Comparison of ENCODE assay signal across 9 cellular contexts in genomic region chr20:57672164-57672563, GRCh38. TPM values are rescaled to one million over a fixed set of nuclear protein-coding genes. Genes with fewer than 3 reads are reported as not detected.
DNase-seq lines count a peak whose midpoint lies in the region; ATAC-seq and TF ChIP-seq lines count a peak whose summit lies in the region.
"Had no signal": no experiment of that assay in that cellular context is flagged by ENCODE, and none has a peak within 500 bp of the region (broad histone marks: within the 10 kb centered on the region; RNA-seq: fewer than 3 reads in every experiment).

No MANE protein-coding gene starts in this region.

- peak; percentile 13 for DNase-seq in NCI-H2227 (lab: John Stamatoyannopoulos, UW; ENCODE audit: unreplicated experiment)
- DNase-seq in NCI-H2227 treated with DMSO at 0.1 percent for 48 hours (lab: John Stamatoyannopoulos, UW), result no peak
- DNase-seq in T-helper 17 cell, result no peak
- peak; percentile 86 for DNase-seq in right atrium auricular region (ENCODE audit: low spot score)
- DNase-seq in type B pancreatic cell (ENCODE audit: extremely low spot score, unreplicated experiment), result no peak
- no peak for DNase-seq in H4 (ENCODE audit: low spot score)
- DNase-seq in foreskin melanocyte, result no peak
- DNase-seq in effector memory CD8-positive, alpha-beta T cell, result no peak

- H3K36me3 ChIP-seq in right atrium auricular region, result no peaks in the 10 kb centered on the region

- peaks cover 0 to 79% of the 10 kb centered on the region in 2 donors for H3K4me1 ChIP-seq in right atrium auricular region

- peak; percentile 44 for ATAC-seq in T-helper 17 cell
- no peak for ATAC-seq in effector memory CD8-positive, alpha-beta T cell (replicated peaks)

- H3K27ac Mint-ChIP-seq in T-helper 17 cell, result no peak overlapping the region
- peak overlapping the region; percentile 58 for H3K27ac Mint-ChIP-seq in type B pancreatic cell
- no peak overlapping the region for H3K27ac Mint-ChIP-seq in effector memory CD8-positive, alpha-beta T cell

- H3K36me3 Mint-ChIP-seq in T-helper 17 cell (ENCODE audit: low read depth) (no peaks in the 10 kb centered on the region), type B pancreatic cell (no peaks in the 10 kb centered on the region)
- peaks cover 2% of the 10 kb centered on the region for H3K36me3 Mint-ChIP-seq in effector memory CD8-positive, alpha-beta T cell (ENCODE audit: insufficient read depth)

- H3K27me3 ChIP-seq in right atrium auricular region, result no peaks in the 10 kb centered on the region

- H3K9me3 Mint-ChIP-seq in type B pancreatic cell, result no peaks in the 10 kb centered on the region
- no peaks in the 10 kb centered on the region for H3K9me3 Mint-ChIP-seq in effector memory CD8-positive, alpha-beta T cell

- TF ChIP-seq CTCF in right atrium auricular region (IDR thresholded peaks at IDR 0.05) (no peak), type B pancreatic cell (conservative IDR thresholded peaks at IDR 0.05) (no peak)

- H3K9me3 ChIP-seq in T-helper 17 cell (ENCODE audit: control insufficient read depth, low read length, poor library complexity, severe bottlenecking), result no peaks in the 10 kb centered on the region
- H3K9me3 ChIP-seq in right atrium auricular region, result no peaks in the 10 kb centered on the region
- H3K9me3 ChIP-seq: A549 had no signal

- H3K4me3 ChIP-seq in right atrium auricular region, result peak overlapping the region in 1 of 2 donors; percentile 18
- H3K4me3 ChIP-seq: A549 had no signal

- peaks cover 14% of the 10 kb centered on the region for H3K27me3 Mint-ChIP-seq in T-helper 17 cell
- peaks cover 4% of the 10 kb centered on the region for H3K27me3 Mint-ChIP-seq in type B pancreatic cell
- H3K27me3 Mint-ChIP-seq in effector memory CD8-positive, alpha-beta T cell, result peaks cover 16 to 43% of the 10 kb centered on the region in 2 donors

- H3K27ac ChIP-seq in right atrium auricular region, result peak overlapping the region; percentile 55 to 61
- H3K27ac ChIP-seq: A549 had no signal

- H3K4me1 Mint-ChIP-seq in T-helper 17 cell (peaks cover 10% of the 10 kb centered on the region), type B pancreatic cell (ENCODE audit: unreplicated experiment) (peaks cover 20% of the 10 kb centered on the region)
- H3K4me1 Mint-ChIP-seq in effector memory CD8-positive, alpha-beta T cell (ENCODE audit: low read depth in 2 of 2), result peaks cover 0 to 3% of the 10 kb centered on the region in 2 donors

- H3K4me3 Mint-ChIP-seq in T-helper 17 cell (no peak overlapping the region), type B pancreatic cell (no peak overlapping the region)
- H3K4me3 Mint-ChIP-seq in effector memory CD8-positive, alpha-beta T cell, result no peak overlapping the region

RNA-seq across cellular contexts. Expression of gene PMEPA1, which starts 37.7 kb away (rescaled TPM):
- total RNA-seq in T-helper 17 cell (1 to 10 TPM; 4.5 to 5.8 TPM), right atrium auricular region (10 to 100 TPM; 12.5 to 16.7 TPM), type B pancreatic cell (ENCODE audit: low replicate concordance) (4.3 and 8.8 TPM in 2 replicates)
- 10.0 and 14.4 TPM in 2 replicates for total RNA-seq in H4 (2014; rRNA removed; shearing (Covaris generic))

RNA-seq across cellular contexts. Expression of gene ZBP1, which starts 51.9 kb away (rescaled TPM):
- 10 to 100 TPM; 38.6 to 41.0 TPM for total RNA-seq in T-helper 17 cell
- total RNA-seq in right atrium auricular region, result not detected
- total RNA-seq in type B pancreatic cell (ENCODE audit: low replicate concordance), result not detected in 2 replicates
- not detected in 2 replicates for total RNA-seq in H4 (2014; rRNA removed; shearing (Covaris generic))

Comparison
In these comparisons a context has a peak if more than half of its experiments do, and no peak if none do; other contexts are left out.
1. DNase-seq: peak in NCI-H2227 (single experiment) and right atrium auricular region (single experiment); none in NCI-H2227 treated with DMSO at 0.1 percent for 48 hours (single experiment), T-helper 17 cell (0 of 3), type B pancreatic cell (single experiment), H4 (single experiment), foreskin melanocyte (single experiment) and effector memory CD8-positive, alpha-beta T cell (0 of 3).
2. RNA of gene ZBP1, which starts 51.9 kb away (total RNA-seq): 38.6 to 41.0 TPM in T-helper 17 cell; not detected in right atrium auricular region, not detected in type B pancreatic cell and not detected in H4; every median in the first group is over 10 times any median in the second.